Comparison of ENCODE assay signal across 22 cellular contexts in genomic region chr3:8619548-8619947, GRCh38. TPM values are rescaled to one million over a fixed set of nuclear protein-coding genes. Genes with fewer than 3 reads are reported as not detected.
DNase-seq lines count a peak whose midpoint lies in the region; FAIRE-seq and TF ChIP-seq lines count a peak whose summit lies in the region.
"Had no signal": no experiment of that assay in that cellular context is flagged by ENCODE, and none has a peak within 500 bp of the region (broad histone marks: within the 10 kb centered on the region; RNA-seq: fewer than 3 reads in every experiment).

No MANE protein-coding gene starts in this region.

- peak overlapping the region; percentile 1 for H3K4me2 ChIP-seq in astrocyte (ENCODE audit: low read length)

- no peak overlapping the region for H3K27ac ChIP-seq in astrocyte (ENCODE audit: low read depth, low read length)
- H3K27ac ChIP-seq: heart left ventricle, tibial nerve had no signal

- FAIRE-seq in astrocyte (lab: Jason Lieb, UNC), result no peak
- FAIRE-seq: colon, islet of Langerhans had no signal

- H3K36me3 ChIP-seq in astrocyte (ENCODE audit: insufficient read depth, low read length), result no peaks in the 10 kb centered on the region
- H3K36me3 ChIP-seq: heart left ventricle, tibial nerve had no signal

- no peaks in the 10 kb centered on the region for H3K9me3 ChIP-seq in astrocyte (ENCODE audit: insufficient read depth, low read depth, low read length)

- no peaks in the 10 kb centered on the region for H3K79me2 ChIP-seq in astrocyte (ENCODE audit: insufficient read depth, low read length)

- no peaks in the 10 kb centered on the region for H4K20me1 ChIP-seq in astrocyte (ENCODE audit: insufficient read depth, low read length)

- H3K9ac ChIP-seq in astrocyte (ENCODE audit: low read length), result no peak overlapping the region

- no peaks in the 10 kb centered on the region for H3K27me3 Mint-ChIP-seq in astrocyte (ENCODE audit: low read depth, unreplicated experiment)

- H3K4me1 ChIP-seq in astrocyte (ENCODE audit: insufficient read depth, low read length), result peaks cover 8% of the 10 kb centered on the region

- DNase-seq in SIG-M5 treated with dmso at 0.1 percent for 504 hours (lab: John Stamatoyannopoulos, UW; ENCODE audit: unreplicated experiment), result peak; percentile 64
- no peak for DNase-seq in SIG-M5 (lab: John Stamatoyannopoulos, UW)
- DNase-seq in astrocyte (ENCODE audit: low read depth), result peak; percentile 87
- peak; percentile 33 for DNase-seq in fibroblast of villous mesenchyme (ENCODE audit: low read depth)
- no peak for DNase-seq in NCI-H510A treated with DMSO at 0.1 percent for 48 hours (lab: John Stamatoyannopoulos, UW)
- DNase-seq in superior temporal gyrus (ENCODE audit: extremely low spot score), result no peak
- DNase-seq in T1000 (lab: John Stamatoyannopoulos, UW), result no peak
- DNase-seq in epidermal melanocyte (ENCODE audit: insufficient read length, low spot score), result no peak
- DNase-seq: 8988T; activated CD4-positive, CD25-positive, alpha-beta regulatory T cell; activated naive CD8-positive, alpha-beta T cell treated with anti-CD3 and anti-CD28 coated beads, Interleukin-2, amount 50 U/mL, for 24 hours; DND-41; heart left ventricle; NCI-H1436 treated with DMSO at 0.1 percent for 48 hours; NCI-H345; retina; stimulated activated naive B cell treated with anti-CD40 and anti-IgM and Interleukin-4, amounts not matched to agents 10 μg/mL and 1 μg/mL and 100 μg/mL, for 72 hours had no signal

- H3K4me3 ChIP-seq in astrocyte (ENCODE audit: insufficient read depth, low read depth, low read length) (no peak overlapping the region), fibroblast of villous mesenchyme (ENCODE audit: low read depth, low read length) (no peak overlapping the region)
- H3K4me3 ChIP-seq: heart left ventricle, tibial nerve had no signal

- H3K4me3 Mint-ChIP-seq in astrocyte (ENCODE audit: unreplicated experiment), result no peak overlapping the region
- H3K4me3 Mint-ChIP-seq: activated naive CD8-positive, alpha-beta T cell treated with anti-CD3 and anti-CD28 coated beads, Interleukin-2, amount 50 U/mL, for 24 hours; mesothelial cell of epicardium; stimulated activated naive B cell treated with anti-CD40 and anti-IgM and Interleukin-4, amounts not matched to agents 10 μg/mL and 1 μg/mL and 100 μg/mL, for 72 hours; T-helper 1 cell treated with Interleukin-12 subunit alpha and Interleukin-12 subunit beta and Interleukin-4 antibody, amounts not matched to agents 30 μg/mL and 1 μg/mL, for 36 hours had no signal

- H3K27me3 ChIP-seq in astrocyte (ENCODE audit: insufficient read depth, low read length), result no peaks in the 10 kb centered on the region
- H3K27me3 ChIP-seq: heart left ventricle, tibial nerve had no signal

- no peaks in the 10 kb centered on the region for H3K36me3 Mint-ChIP-seq in astrocyte (ENCODE audit: low read depth, unreplicated experiment)

- H3K4me1 Mint-ChIP-seq in astrocyte (ENCODE audit: low read depth, unreplicated experiment), result peaks cover 25% of the 10 kb centered on the region

- H2AFZ ChIP-seq in astrocyte (ENCODE audit: low read depth, low read length), result no peak overlapping the region

- no peaks in the 10 kb centered on the region for H3K9me3 Mint-ChIP-seq in astrocyte (ENCODE audit: unreplicated experiment)
- H3K9me3 Mint-ChIP-seq: activated naive CD8-positive, alpha-beta T cell treated with anti-CD3 and anti-CD28 coated beads, Interleukin-2, amount 50 U/mL, for 24 hours; T-helper 1 cell treated with Interleukin-12 subunit alpha and Interleukin-12 subunit beta and Interleukin-4 antibody, amounts not matched to agents 30 μg/mL and 1 μg/mL, for 36 hours had no signal

- TF ChIP-seq CTCF in astrocyte (IDR thresholded peaks at IDR 0.05; ENCODE audit: insufficient read depth, low read depth, low read length), result no peak
- TF ChIP-seq CTCF in fibroblast of villous mesenchyme (IDR thresholded peaks at IDR 0.05; ENCODE audit: insufficient read depth, low read depth, low read length), result no peak

- H3K27ac Mint-ChIP-seq in astrocyte (ENCODE audit: unreplicated experiment), result no peak overlapping the region
- H3K27ac Mint-ChIP-seq: activated naive CD8-positive, alpha-beta T cell treated with anti-CD3 and anti-CD28 coated beads, Interleukin-2, amount 50 U/mL, for 24 hours; mesothelial cell of epicardium; stimulated activated naive B cell treated with anti-CD40 and anti-IgM and Interleukin-4, amounts not matched to agents 10 μg/mL and 1 μg/mL and 100 μg/mL, for 72 hours; T-helper 1 cell treated with Interleukin-12 subunit alpha and Interleukin-12 subunit beta and Interleukin-4 antibody, amounts not matched to agents 30 μg/mL and 1 μg/mL, for 36 hours had no signal

RNA-seq across cellular contexts. Expression of gene SSUH2, which starts 25.1 kb away (rescaled TPM):
- total RNA-seq in astrocyte (not detected in 2 replicates), fibroblast of villous mesenchyme (0.32 TPM in 1 of 2 replicates, not detected in the other)

Comparison
In these comparisons a context has a peak if more than half of its experiments do, and no peak if none do; other contexts are left out.
1. DNase-seq: peak in SIG-M5 treated with dmso at 0.1 percent for 504 hours (single experiment), astrocyte (single experiment) and fibroblast of villous mesenchyme (single experiment); none in SIG-M5 (single experiment), NCI-H510A treated with DMSO at 0.1 percent for 48 hours (single experiment), superior temporal gyrus (single experiment), T1000 (single experiment) and epidermal melanocyte (single experiment).